ENCODE assay signal across 26 cellular contexts in the genomic region with DNA sequence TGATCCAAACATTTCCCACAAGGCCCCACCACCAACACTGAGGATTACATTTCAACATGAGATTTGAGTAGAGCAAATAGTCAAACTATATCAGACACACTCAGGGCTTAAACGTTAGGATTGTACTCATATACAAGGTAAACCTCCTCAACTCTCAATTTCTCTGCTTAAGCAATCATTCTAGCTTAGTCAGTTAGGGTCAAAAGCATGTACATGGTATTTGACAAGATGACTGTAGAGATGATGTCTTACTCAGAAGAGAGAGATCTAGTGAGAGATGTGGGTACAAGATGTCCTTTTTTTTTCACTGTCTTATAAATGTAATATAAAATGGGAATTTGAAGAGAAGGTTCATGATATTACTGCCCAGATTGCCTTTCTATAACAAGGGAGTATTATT.
"Had no signal": no experiment of that assay in that cellular context is flagged by ENCODE, and none has a peak within 500 bp of the region (broad histone marks: within the 10 kb centered on the region; RNA-seq: fewer than 3 reads in every experiment).

No MANE protein-coding gene starts in this region.

- H3K27me3 ChIP-seq: brain microvascular endothelial cell, SJSA1 had no signal

- H3K27ac ChIP-seq: brain microvascular endothelial cell, KMS-11, SJSA1 had no signal

- ATAC-seq: activated CD4-positive, alpha-beta T cell treated with anti-CD3 and anti-CD28 coated beads for 36 hours; activated CD4-positive, CD25-positive, alpha-beta regulatory T cell treated with anti-CD3 and anti-CD28 coated beads, Interleukin-2, amount 50 U/mL, for 24 hours; activated CD8-positive, alpha-beta T cell treated with anti-CD3 and anti-CD28 coated beads, Interleukin-2, amount 10 ng/mL, durations not matched to agents 7 days and 5 days; activated naive CD4-positive, alpha-beta T cell treated with anti-CD3 and anti-CD28 coated beads, Interleukin-2, amount 50 U/mL, for 72 hours; Panc1; WTC11 had no signal

- H3K9ac ChIP-seq: KMS-11, SK-N-SH had no signal

- H3K4me3 ChIP-seq: SJSA1 had no signal

- DNase-seq: activated CD4-positive, alpha-beta T cell treated with anti-CD3 and anti-CD28 coated beads for 36 hours; activated CD4-positive, alpha-beta T cell treated with anti-CD3 and anti-CD28 coated beads, Interleukin-2, amount 10 ng/mL, durations not matched to agents 7 days and 5 days; activated CD4-positive, alpha-beta T cell treated with anti-CD3 and anti-CD28 coated beads, Interleukin-2, amount 50 U/mL, for 48 hours; activated CD8-positive, alpha-beta T cell treated with anti-CD3 and anti-CD28 coated beads, Interleukin-2, amount 10 ng/mL, durations not matched to agents 7 days and 5 days; activated gamma-delta T cell; activated naive CD4-positive, alpha-beta T cell treated with anti-CD3 and anti-CD28 coated beads for 36 hours; activated T-cell treated with anti-CD3 and anti-CD28 coated beads, Interleukin-2, amount 50 U/mL, for 24 hours; amniotic stem cell; aorta; brain microvascular endothelial cell; NCI-H1092 treated with DMSO at 0.1 percent for 48 hours; NCI-H1417; NCI-H146; NCI-H187; NCI-H2081 treated with DMSO at 0.1 percent for 48 hours; NCI-H345; NCI-H524 treated with DMSO at 0.1 percent for 48 hours; RPMI8226; SHP77 treated with DMSO at 0.1 percent for 48 hours; SK-N-SH had no signal

- H3K36me3 ChIP-seq: brain microvascular endothelial cell, SJSA1 had no signal

- H3K9me3 ChIP-seq: SJSA1, SK-N-SH had no signal

- H3K4me1 ChIP-seq: SJSA1 had no signal

- H3K4me2 ChIP-seq: KMS-11, SK-N-SH had no signal
